Comparison of ENCODE assay signal across 1 cellular context in genomic region chr5:54531536-54531935, GRCh38.
TF ChIP-seq lines count a peak whose summit lies in the region.

No MANE protein-coding gene starts in this region.

TF ChIP-seq in HepG2, 621 proteins besides CTCF, POLR2A, EP300 and RAD21 (continued from another document):
- no peak for TF ChIP-seq ZBTB40 (IDR thresholded peaks at IDR 0.05)
- no peak for TF ChIP-seq ZBTB40 (CRISPR knock-in tag; IDR thresholded peaks at IDR 0.05)
- no peak for TF ChIP-seq SP2 (CRISPR knock-in tag; IDR thresholded peaks at IDR 0.05)
- no peak for TF ChIP-seq IRF9 (CRISPR knock-in tag; IDR thresholded peaks at IDR 0.05; ENCODE audit: borderline replicate concordance)
